In the genomic region with DNA sequence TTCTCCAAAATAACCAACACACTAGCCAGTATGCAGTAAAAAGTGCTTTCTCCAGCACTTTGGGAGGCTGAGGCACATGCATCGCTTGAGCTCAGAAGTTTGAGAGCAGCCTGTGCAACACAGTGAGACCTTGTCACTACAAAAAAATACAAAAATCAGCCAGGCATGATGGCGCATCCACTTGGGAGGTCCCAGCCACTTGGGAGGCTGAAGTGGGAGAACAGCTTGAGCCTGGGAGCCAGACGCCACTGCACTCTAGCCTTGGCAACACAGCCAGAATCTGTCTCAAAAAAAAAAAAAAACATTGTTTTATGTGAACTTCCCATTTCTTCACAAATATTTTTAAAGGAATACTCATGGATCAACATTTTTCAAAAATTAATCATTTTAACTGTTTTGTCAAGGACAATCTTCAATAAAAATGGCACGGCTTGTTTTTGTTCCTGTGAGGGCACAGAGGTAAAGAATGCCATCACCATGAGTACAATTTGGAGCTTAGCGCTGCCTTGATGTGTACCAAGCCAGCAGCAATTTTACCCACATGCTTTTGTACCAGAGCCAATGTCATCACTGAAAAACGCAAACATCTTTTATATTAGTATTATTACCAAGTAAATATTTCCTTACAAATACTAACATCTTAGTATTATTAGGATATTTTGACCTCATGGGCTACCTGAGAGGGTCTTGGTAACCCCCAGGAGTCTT, we compare ENCODE assay signal across 19 cellular contexts. TPM values are rescaled to one million over a fixed set of nuclear protein-coding genes. Genes with fewer than 3 reads are reported as not detected.
A peak's percentile ranks its signal among the peaks of the same experiment; 100 is the strongest.
DNase-seq lines count a peak whose midpoint lies in the region; ATAC-seq and TF ChIP-seq lines count a peak whose summit lies in the region.
"Had no signal": no experiment of that assay in that cellular context is flagged by ENCODE, and none has a peak within 500 bp of the region (broad histone marks: within the 10 kb centered on the region; RNA-seq: fewer than 3 reads in every experiment).

No MANE protein-coding gene starts in this region.

- H3K9me2 ChIP-seq in GM23338 (ENCODE audit: insufficient read depth): no peaks in the 10 kb centered on the region

- no peaks in the 10 kb centered on the region for H3K27me3 Mint-ChIP-seq in GM23338 (ENCODE audit: insufficient read depth, low read depth, poor library complexity)
- no peaks in the 10 kb centered on the region for H3K27me3 Mint-ChIP-seq in naive thymus-derived CD8-positive, alpha-beta T cell
- H3K27me3 Mint-ChIP-seq: activated CD8-positive, alpha-beta memory T cell treated with anti-CD3 and anti-CD28 coated beads, Interleukin-2, amount 10 ng/mL, durations not matched to agents 7 days and 5 days; B cell; memory B cell had no signal

- peaks cover 13% of the 10 kb centered on the region; the same call in 1 of the 2 replicates for H3K36me3 ChIP-seq in GM23338 (ENCODE audit: insufficient read depth)

- no peaks in the 10 kb centered on the region for H3K4me1 Mint-ChIP-seq in GM23338
- peaks cover 10 to 34% (median 32%) of the 10 kb centered on the region in 4 donors for H3K4me1 Mint-ChIP-seq in naive thymus-derived CD8-positive, alpha-beta T cell

- no peak overlapping the region for H3K4me2 ChIP-seq in GM23338

- H3K79me2 ChIP-seq in GM23338 (replicated peaks; ENCODE audit: insufficient read depth): peaks cover 72% of the 10 kb centered on the region

- H4K20me1 ChIP-seq in GM23338 (replicated peaks; ENCODE audit: insufficient read depth): peaks cover 22% of the 10 kb centered on the region

- ATAC-seq in GM23338: no peak
- ATAC-seq in naive thymus-derived CD8-positive, alpha-beta T cell: no peak
- ATAC-seq: activated CD8-positive, alpha-beta memory T cell treated with anti-CD3 and anti-CD28 coated beads, Interleukin-2, amount 10 ng/mL, durations not matched to agents 7 days and 5 days; right cardiac atrium; Right ventricle myocardium inferior had no signal

- no peak overlapping the region for H3K4me3 Mint-ChIP-seq in GM23338
- no peak overlapping the region for H3K4me3 Mint-ChIP-seq in naive thymus-derived CD8-positive, alpha-beta T cell
- H3K4me3 Mint-ChIP-seq: activated CD8-positive, alpha-beta memory T cell treated with anti-CD3 and anti-CD28 coated beads, Interleukin-2, amount 10 ng/mL, durations not matched to agents 7 days and 5 days; B cell; immature natural killer cell; memory B cell; neural crest cell had no signal

- H3K4me3 ChIP-seq in GM23338: no peak overlapping the region

- H3K9me3 Mint-ChIP-seq in GM23338: no peaks in the 10 kb centered on the region; the same call in 2 of the 3 replicates
- no peaks in the 10 kb centered on the region for H3K9me3 Mint-ChIP-seq in naive thymus-derived CD8-positive, alpha-beta T cell
- H3K9me3 Mint-ChIP-seq: immature natural killer cell, memory B cell, neural crest cell had no signal

- POLR2A ChIA-PET in naive thymus-derived CD8-positive, alpha-beta T cell (lab: Charles Lee): no interaction called here

- H3K27me3 ChIP-seq in GM23338 (ENCODE audit: insufficient read depth): no peaks in the 10 kb centered on the region

- TF ChIP-seq CTCF in GM23338 (conservative IDR thresholded peaks at IDR 0.05; ENCODE audit: low read depth in 2 of 2): no peak

- H3F3A ChIP-seq in GM23338 (replicated peaks; ENCODE audit: low read depth): no peaks in the 10 kb centered on the region

- no peak overlapping the region for H2AFZ ChIP-seq in GM23338

- DNase-seq in AG08395 (ENCODE audit: low spot score) (peak; percentile 17), HS-27A (ENCODE audit: low read depth) (peak; percentile 42), NCI-H446 treated with DMSO at 0.1 percent for 48 hours (lab: John Stamatoyannopoulos, UW) (peak; percentile 75), medulla oblongata (ENCODE audit: extremely low spot score) (peak; percentile 15), NK-92 (lab: John Stamatoyannopoulos, UW; ENCODE audit: unreplicated experiment) (no peak), GM23338 (ENCODE audit: low spot score) (no peak), middle frontal gyrus (ENCODE audit: extremely low spot score, low spot score) (no peak)
- no peak for DNase-seq in naive thymus-derived CD8-positive, alpha-beta T cell
- DNase-seq: activated CD4-positive, CD25-positive, alpha-beta regulatory T cell treated with anti-CD3 and anti-CD28 coated beads, Interleukin-2, amount 50 U/mL, for 72 hours; activated CD8-positive, alpha-beta memory T cell treated with anti-CD3 and anti-CD28 coated beads, Interleukin-2, amount 10 ng/mL, durations not matched to agents 7 days and 5 days; erythroblast; HCEC 1CT; immature natural killer cell; stimulated activated CD4-positive, alpha-beta T cell treated with anti-CD3 and anti-CD28 coated beads, Interleukin-1b, Interleukin-23, amount 100 ng/mL, for 48 hours had no signal

- peaks cover 25% of the 10 kb centered on the region; the same call in 2 of the 3 replicates for H3K36me3 Mint-ChIP-seq in GM23338 (ENCODE audit: low read depth)
- H3K36me3 Mint-ChIP-seq in naive thymus-derived CD8-positive, alpha-beta T cell: peaks cover 0 to 76% (median 0%) of the 10 kb centered on the region in 3 donors

- H3K27ac Mint-ChIP-seq in GM23338: no peak overlapping the region
- H3K27ac Mint-ChIP-seq in naive thymus-derived CD8-positive, alpha-beta T cell: no peak overlapping the region
- H3K27ac Mint-ChIP-seq: activated CD8-positive, alpha-beta memory T cell treated with anti-CD3 and anti-CD28 coated beads, Interleukin-2, amount 10 ng/mL, durations not matched to agents 7 days and 5 days; B cell; immature natural killer cell; memory B cell had no signal

- no peaks in the 10 kb centered on the region for H3K4me1 ChIP-seq in GM23338 (ENCODE audit: insufficient read depth)

- H3K27ac ChIP-seq in GM23338 (ENCODE audit: low read depth): no peak overlapping the region

TF ChIP-seq in GM23338, 12 proteins besides CTCF, POLR2A, EP300 and RAD21 (continues in another document):
- TF ChIP-seq EZH2phosphoT487 (IDR thresholded peaks at IDR 0.05; ENCODE audit: unreplicated experiment): no peak
- TF ChIP-seq CREB1 (CRISPR knock-in tag; IDR thresholded peaks at IDR 0.05; ENCODE audit: low read depth): no peak
- TF ChIP-seq ZNF331 (CRISPR knock-in tag; IDR thresholded peaks at IDR 0.05; ENCODE audit: low read depth): no peak

RNA-seq across cellular contexts. Expression of a gene that starts 26.7 kb away (rescaled TPM):
- total RNA-seq in GM23338 (2014; rRNA removed; shearing (Covaris generic)): 93.6 and 94.8 TPM in 2 replicates
- polyA plus RNA-seq in GM23338 (2016; fragmentation: Nextera tagmentation; extraction: Ambion mirVana): 140 and 172 TPM in 2 replicates
- total RNA-seq in naive thymus-derived CD8-positive, alpha-beta T cell: 10 to 100 TPM; 51.4 to 51.8 TPM
- 10 to 100 TPM; 38.8 to 45.4 (median 41.7) TPM for polyA plus RNA-seq in naive thymus-derived CD8-positive, alpha-beta T cell

RNA-seq across cellular contexts. Expression of a gene that starts 47.0 kb away (rescaled TPM):
- 20.7 and 24.4 TPM in 2 replicates for total RNA-seq in GM23338 (2014; rRNA removed; shearing (Covaris generic))
- polyA plus RNA-seq in GM23338 (2016; fragmentation: Nextera tagmentation; extraction: Ambion mirVana): 11.8 and 13.0 TPM in 2 replicates
- total RNA-seq in naive thymus-derived CD8-positive, alpha-beta T cell: 10 to 100 TPM; 53.3 to 61.7 TPM
- 10 to 100 TPM; 26.6 to 39.1 (median 34.7) TPM for polyA plus RNA-seq in naive thymus-derived CD8-positive, alpha-beta T cell

Comparison
In these comparisons a context has a peak if more than half of its experiments do, and no peak if none do; other contexts are left out.
1. DNase-seq: peak in AG08395 (single experiment), HS-27A (single experiment), NCI-H446 treated with DMSO at 0.1 percent for 48 hours (single experiment) and medulla oblongata (single experiment); none in NK-92 (single experiment), GM23338 (single experiment), middle frontal gyrus (single experiment) and naive thymus-derived CD8-positive, alpha-beta T cell (0 of 10).